Comparison of ENCODE assay signal across 21 cellular contexts in the genomic region with DNA sequence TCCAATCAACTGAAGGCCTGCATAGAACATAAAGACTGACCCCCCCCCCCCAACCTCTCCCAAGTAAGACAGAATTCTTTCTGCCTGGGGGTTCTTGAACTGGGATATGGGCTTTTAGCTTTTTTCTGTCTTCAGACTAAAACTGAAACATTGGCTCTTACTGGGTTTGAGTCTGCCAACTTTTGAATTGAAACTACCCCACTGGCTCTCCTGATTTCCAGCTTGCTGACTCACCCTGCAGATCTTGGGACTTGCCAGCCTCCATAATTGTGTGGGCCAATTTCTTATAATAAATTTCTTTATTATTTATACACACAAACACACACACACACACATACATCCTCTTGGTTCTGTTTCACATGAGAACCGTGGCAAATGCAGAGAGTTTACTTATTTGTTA.
DNase-seq lines count a peak whose midpoint lies in the region; ATAC-seq and TF ChIP-seq lines count a peak whose summit lies in the region.
"Had no signal": no experiment of that assay in that cellular context is flagged by ENCODE, and none has a peak within 500 bp of the region (broad histone marks: within the 10 kb centered on the region; RNA-seq: fewer than 3 reads in every experiment).

No MANE protein-coding gene starts in this region.

- H3K9me3 ChIP-seq in breast epithelium (no peaks in the 10 kb centered on the region), mammary epithelial cell (replicated peaks; ENCODE audit: insufficient read depth, low read length) (no peaks in the 10 kb centered on the region), aorta (ENCODE audit: control insufficient read depth, low read length) (no peaks in the 10 kb centered on the region)
- H3K9me3 ChIP-seq: esophagus muscularis mucosa, right lobe of liver, thoracic aorta had no signal

- no peaks in the 10 kb centered on the region for H4K20me1 ChIP-seq in mammary epithelial cell (ENCODE audit: insufficient read depth, low read length)

- POLR2A ChIA-PET in MCF 10A (lab: Yijun Ruan, JAX) = interaction anchor here (0.8 to 1.9 kb wide), 5 partner anchors 8 to 393 kb away, joined by 3 to 9 read pairs (median 4); no protein-coding TSS in a partner anchor

- H2AFZ ChIP-seq in mammary epithelial cell (ENCODE audit: low read depth, low read length) = no peak overlapping the region
- H2AFZ ChIP-seq: neural progenitor cell had no signal

- no peaks in the 10 kb centered on the region for H3K27me3 ChIP-seq in breast epithelium
- H3K27me3 ChIP-seq in mammary epithelial cell (ENCODE audit: insufficient read depth, low read length) = no peaks in the 10 kb centered on the region
- H3K27me3 ChIP-seq in aorta (ENCODE audit: control insufficient read depth in 1 of 2, insufficient read depth in 2 of 2, low read length in 1 of 2) = no peaks in the 10 kb centered on the region
- H3K27me3 ChIP-seq: esophagus muscularis mucosa, neural progenitor cell, right lobe of liver had no signal

- intact Hi-C loops in MCF 10A (cut with micrococcal nuclease) (no loop called here), breast epithelium (cut with DNase I; ENCODE audit: low total_unique reads) (no loop called here), mammary epithelial cell (cut with micrococcal nuclease) (no loop called here), aorta (cut with DNase I) (no loop called here)

- in situ Hi-C loops in mammary epithelial cell (cut with MboI; ENCODE audit: low sequenced_read_pairs in 2 of 2) = no loop called here

- peak; percentile 75 for ATAC-seq in aorta (ENCODE audit: low FRiP score)
- ATAC-seq in HG03196 (IDR thresholded peaks at IDR 0.05; ENCODE audit: unreplicated experiment) = no peak
- ATAC-seq: PC-3, right lobe of liver had no signal

- H3K4me3 ChIP-seq in breast epithelium = no peak overlapping the region
- no peak overlapping the region for H3K4me3 ChIP-seq in mammary epithelial cell (replicated peaks in 1 of 3; ENCODE audit: insufficient read depth in 1 of 3, low read depth in 2 of 3, low read length in 3 of 3)
- no peak overlapping the region for H3K4me3 ChIP-seq in aorta (ENCODE audit: low read length in 2 of 2)
- H3K4me3 ChIP-seq: esophagus muscularis mucosa, neural progenitor cell, right lobe of liver, thoracic aorta had no signal

- no peak overlapping the region for H3K4me2 ChIP-seq in mammary epithelial cell (ENCODE audit: insufficient read depth, low read depth, low read length)
- H3K4me2 ChIP-seq: neural progenitor cell had no signal

- H3K79me2 ChIP-seq in mammary epithelial cell (ENCODE audit: insufficient read depth, low read length) = no peaks in the 10 kb centered on the region

- H3K4me3 Mint-ChIP-seq in MCF 10A (ENCODE audit: unreplicated experiment) = no peak overlapping the region
- H3K4me3 Mint-ChIP-seq: neural progenitor cell had no signal

- H3K36me3 ChIP-seq in breast epithelium = no peaks in the 10 kb centered on the region
- H3K36me3 ChIP-seq in mammary epithelial cell (ENCODE audit: insufficient read depth, low read length) = no peaks in the 10 kb centered on the region
- no peaks in the 10 kb centered on the region for H3K36me3 ChIP-seq in aorta (ENCODE audit: control insufficient read depth in 1 of 2, insufficient read depth in 2 of 2, low read length in 1 of 2)
- H3K36me3 ChIP-seq: esophagus muscularis mucosa, neural progenitor cell, right lobe of liver, thoracic aorta had no signal

- no peaks in the 10 kb centered on the region for H3K36me3 Mint-ChIP-seq in MCF 10A (ENCODE audit: insufficient read depth, unreplicated experiment)
- H3K36me3 Mint-ChIP-seq: neural progenitor cell had no signal

- DNase-seq in MCF 10A (ENCODE audit: unreplicated experiment) = peak; percentile 49
- no peak for DNase-seq in breast epithelium (ENCODE audit: low spot score in 2 of 2)
- DNase-seq in mammary epithelial cell = peak; percentile 23
- peak; percentile 49 for DNase-seq in medulla oblongata (ENCODE audit: extremely low spot score)
- peak in 1 of 2 donors; percentile 49 for DNase-seq in aorta
- no peak for DNase-seq in stimulated activated CD8-positive, alpha-beta memory T cell treated with anti-CD3 and anti-CD28 coated beads, Interleukin-4, amount 100 ng/mL, for 48 hours
- no peak for DNase-seq in activated naive CD4-positive, alpha-beta T cell treated with anti-CD3 and anti-CD28 coated beads, Interleukin-2, amount 50 U/mL, for 16 hours
- DNase-seq: activated CD4-positive, alpha-beta T cell treated with anti-CD3 and anti-CD28 coated beads for 4 hours; hippocampal formation; KBM-7; kidney; NCI-H1105; NCI-H69; PC-3; right lobe of liver; stimulated activated CD4-positive, alpha-beta T cell treated with anti-CD3 and anti-CD28 coated beads, Interleukin-2, amount 100 ng/mL, for 24 hours had no signal

- H3K4me1 Mint-ChIP-seq in MCF 10A (ENCODE audit: insufficient read depth, unreplicated experiment) = no peaks in the 10 kb centered on the region
- H3K4me1 Mint-ChIP-seq: neural progenitor cell had no signal

- CTCF ChIA-PET in MCF 10A (lab: Yijun Ruan, JAX) (interaction anchor here (0.7 to 1.6 kb wide), 3 partner anchors 91 to 346 kb away, joined by 3 to 6 read pairs (median 3); no protein-coding TSS in a partner anchor), mammary epithelial cell (lab: Charles Lee; ENCODE audit: low non-redundant PET) (no interaction called here)

- H3K9me3 Mint-ChIP-seq in MCF 10A (ENCODE audit: unreplicated experiment) = no peaks in the 10 kb centered on the region
- H3K9me3 Mint-ChIP-seq: neural progenitor cell had no signal

- WGBS in mammary epithelial cell (ENCODE audit: low coverage, missing lambda C conversion rate) = 9% methylated on average over 1 of the region's 1 CpG
- WGBS in aorta, 2 donors = 7 to 8% methylated on average over 1 of the region's 1 CpG

- H3K4me1 ChIP-seq in breast epithelium = no peaks in the 10 kb centered on the region
- no peaks in the 10 kb centered on the region for H3K4me1 ChIP-seq in mammary epithelial cell (ENCODE audit: insufficient read depth, low read length)
- peaks cover 6% of the 10 kb centered on the region in 2 donors for H3K4me1 ChIP-seq in aorta (ENCODE audit: control insufficient read depth in 1 of 2, insufficient read depth in 2 of 2, low read length in 2 of 2)
- H3K4me1 ChIP-seq: neural progenitor cell, right lobe of liver had no signal

- no peaks in the 10 kb centered on the region for H3K27me3 Mint-ChIP-seq in MCF 10A (ENCODE audit: insufficient read depth, unreplicated experiment)

- no peak overlapping the region for H3K27ac ChIP-seq in breast epithelium
- no peak overlapping the region for H3K27ac ChIP-seq in mammary epithelial cell (ENCODE audit: insufficient read depth, low read depth, low read length)
- H3K27ac ChIP-seq in aorta (ENCODE audit: low read depth in 1 of 2, low read length in 2 of 2) = no peak overlapping the region
- H3K27ac ChIP-seq: 22Rv1, esophagus muscularis mucosa, neural progenitor cell, right lobe of liver had no signal

- TF ChIP-seq CTCF in MCF 10A (IDR thresholded peaks at IDR 0.05; ENCODE audit: unreplicated experiment) (no peak), breast epithelium (IDR thresholded peaks at IDR 0.05) (no peak), mammary epithelial cell (conservative IDR thresholded peaks at IDR 0.05 in 1 of 2, IDR thresholded peaks at IDR 0.05 in 1 of 2; ENCODE audit: extremely low read depth in 1 of 2, insufficient read depth in 1 of 2, low read depth in 1 of 2, low read length in 2 of 2) (no peak)

- TF ChIP-seq POLR2A in breast epithelium (IDR thresholded peaks at IDR 0.05) = no peak

- no peak overlapping the region for H3K9ac ChIP-seq in mammary epithelial cell (ENCODE audit: insufficient read depth, low read length)
- H3K9ac ChIP-seq: neural progenitor cell had no signal

- H3K27ac Mint-ChIP-seq in MCF 10A (ENCODE audit: low read depth, unreplicated experiment) = no peak overlapping the region
- H3K27ac Mint-ChIP-seq: neural progenitor cell had no signal

- no TSS peak for BruUV-seq in MCF 10A (replicated peaks; lab: Mats Ljungman, UMichigan)
- no TSS peak for BruUV-seq in mammary epithelial cell (replicated peaks; lab: Mats Ljungman, UMichigan)

- dilution Hi-C loops in mammary epithelial cell (cut with HindIII; ENCODE audit: low sequenced_read_pairs) = no loop called here

Comparison
In these comparisons a context has a peak if more than half of its experiments do, and no peak if none do; other contexts are left out.
1. DNase-seq: peak in MCF 10A (single experiment), mammary epithelial cell (single experiment) and medulla oblongata (single experiment); none in breast epithelium (0 of 2), stimulated activated CD8-positive, alpha-beta memory T cell treated with anti-CD3 and anti-CD28 coated beads, Interleukin-4, amount 100 ng/mL, for 48 hours (single experiment) and activated naive CD4-positive, alpha-beta T cell treated with anti-CD3 and anti-CD28 coated beads, Interleukin-2, amount 50 U/mL, for 16 hours (single experiment).